In genomic region chrX:48071986-48072605, GRCh38 we compare ENCODE assay signal across 8 cellular contexts. TPM values are rescaled to one million over a fixed set of nuclear protein-coding genes. Genes with fewer than 3 reads are reported as not detected.
DNase-seq lines count a peak whose midpoint lies in the region; ATAC-seq and TF ChIP-seq lines count a peak whose summit lies in the region.

No MANE protein-coding gene starts in this region.

- H3K36me3 ChIP-seq in IMR-90 (ENCODE audit: control insufficient read depth, insufficient read depth, low read length) (no peaks in the 10 kb centered on the region), HAP-1 (replicated peaks) (no peaks in the 10 kb centered on the region)

- H3K9ac ChIP-seq in IMR-90 (ENCODE audit: low read depth, low read length), result no peak overlapping the region

- H3K9me1 ChIP-seq in IMR-90 (ENCODE audit: insufficient read depth, low read length), result no peaks in the 10 kb centered on the region

- DNase-seq in IMR-90 (no peak), choroid plexus epithelial cell (ENCODE audit: low read depth) (no peak), naive B cell (no peak), HAP-1 (ENCODE audit: low spot score in 2 of 2) (no peak), SKM-1 treated with dmso at 0.1 percent for 144 hours (lab: John Stamatoyannopoulos, UW; ENCODE audit: unreplicated experiment) (no peak), GM19240 (ENCODE audit: insufficient read length, low spot score) (no peak)

- H2AK9ac ChIP-seq in IMR-90 (replicated peaks; ENCODE audit: low read depth, low read length, poor library complexity), result no peak overlapping the region

- H2AK5ac ChIP-seq in IMR-90 (ENCODE audit: low read depth, low read length), result no peak overlapping the region

- no peak overlapping the region for H2BK20ac ChIP-seq in IMR-90 (ENCODE audit: low read depth, low read length)

- no peak overlapping the region for H2BK120ac ChIP-seq in IMR-90 (ENCODE audit: low read depth, low read length)

- H3K14ac ChIP-seq in IMR-90 (replicated peaks; ENCODE audit: low read depth, low read length), result no peak overlapping the region

- no peak for TF ChIP-seq RAD21 in IMR-90 (IDR thresholded peaks at IDR 0.05; ENCODE audit: low read length)

- no peak overlapping the region for H3K4ac ChIP-seq in IMR-90 (ENCODE audit: low read depth, low read length)

- H3K23ac ChIP-seq in IMR-90 (ENCODE audit: low read depth, low read length), result no peak overlapping the region

- H3K27me3 ChIP-seq in IMR-90 (ENCODE audit: control insufficient read depth, insufficient read depth, low read length) (no peaks in the 10 kb centered on the region; the same call in 1 of the 2 replicates), HAP-1 (ENCODE audit: low read depth) (no peaks in the 10 kb centered on the region)

- peaks cover 17 to 28% (median 25%) of the 10 kb centered on the region in 3 donors for H3K4me1 Mint-ChIP-seq in naive B cell

- H3K18ac ChIP-seq in IMR-90 (ENCODE audit: low read depth, low read length), result no peak overlapping the region

- H3K4me3 ChIP-seq in IMR-90 (ENCODE audit: insufficient read depth, low read depth, low read length) (peak overlapping the region; percentile 83), choroid plexus epithelial cell (ENCODE audit: low read depth, low read length) (peak overlapping the region; percentile 71), HAP-1 (no peak overlapping the region)

- no peaks in the 10 kb centered on the region for H3K27me3 Mint-ChIP-seq in naive B cell

- peak overlapping the region; percentile 87 to 98 (median 94) for H3K4me3 Mint-ChIP-seq in naive B cell

- peak overlapping the region; percentile 93 for H2AFZ ChIP-seq in IMR-90 (replicated peaks; ENCODE audit: low read length, poor library complexity)

- no peak overlapping the region for H4K5ac ChIP-seq in IMR-90 (ENCODE audit: low read depth, low read length)

- no TSS peak for BruUV-seq in IMR-90 (replicated peaks; lab: Mats Ljungman, UMichigan)

- WGBS in IMR-90 (ENCODE audit: extremely low coverage in 2 of 2, insufficient read length in 1 of 2), 2 experiments, result 52% methylated on average over 3 of the region's 9 CpGs; no CpG with 5 or more reads in 1 of the 2 experiments

- H3K27ac ChIP-seq in 22Rv1 (peak overlapping the region; percentile 64), IMR-90 (ENCODE audit: insufficient read depth, low read length) (no peak overlapping the region)

- POLR2A ChIA-PET in IMR-90 (lab: Charles Lee; ENCODE audit: unreplicated experiment), result no interaction called here

- H4K20me1 ChIP-seq in IMR-90 (ENCODE audit: insufficient read depth, low read length), result no peaks in the 10 kb centered on the region

- H3K27ac Mint-ChIP-seq in naive B cell, result peak overlapping the region; percentile 88 to 98 (median 97)

- H3K36me3 Mint-ChIP-seq in naive B cell, result no peaks in the 10 kb centered on the region

- no peak overlapping the region for H3K56ac ChIP-seq in IMR-90 (ENCODE audit: extremely low read depth, insufficient read depth, low read length)

- no peak overlapping the region for H2BK5ac ChIP-seq in IMR-90 (ENCODE audit: low read depth, low read length, poor library complexity, severe bottlenecking)

- no peaks in the 10 kb centered on the region for H3K79me1 ChIP-seq in IMR-90 (ENCODE audit: low read depth in 1 of 2, low read length in 2 of 2)

- H3K9me3 ChIP-seq in IMR-90 (ENCODE audit: control insufficient read depth, insufficient read depth, low read length) (no peaks in the 10 kb centered on the region), HAP-1 (no peaks in the 10 kb centered on the region)

- intact Hi-C loops in IMR-90 (cut with micrococcal nuclease), result no loop called here

- H3K4me2 ChIP-seq in IMR-90 (ENCODE audit: low read depth, low read length), result no peak overlapping the region

- TF ChIP-seq CTCF in 22Rv1 (IDR thresholded peaks at IDR 0.05), result no peak
- no peak for TF ChIP-seq CTCF in IMR-90 (conservative IDR thresholded peaks at IDR 0.05; ENCODE audit: low read depth, low read length)
- TF ChIP-seq CTCF in choroid plexus epithelial cell (conservative IDR thresholded peaks at IDR 0.05; ENCODE audit: low read depth, low read length), result no peak

- in situ Hi-C loops in IMR-90 (cut with MboI; ENCODE audit: low sequenced_read_pairs) (no loop called here), HAP-1 (cut with MboI; ENCODE audit: low sequenced_read_pairs) (no loop called here)

- H2BK15ac ChIP-seq in IMR-90 (ENCODE audit: low read depth, low read length), result no peak overlapping the region

- H4K8ac ChIP-seq in IMR-90 (ENCODE audit: low read depth in 2 of 2, low read length in 2 of 2), result peak overlapping the region in 1 of 2 experiments; percentile 94; a peak in 1 of 4 replicates

- H4K91ac ChIP-seq in IMR-90 (ENCODE audit: insufficient read depth, low read depth, low read length), result no peak overlapping the region

- H3K4me1 ChIP-seq in IMR-90 (ENCODE audit: control insufficient read depth, insufficient read depth, low read length), result no peaks in the 10 kb centered on the region
- no peaks in the 10 kb centered on the region for H3K4me1 ChIP-seq in HAP-1

- ATAC-seq in IMR-90 (ENCODE audit: low read depth) (no peak), naive B cell (ENCODE audit: low read depth in 2 of 2) (no peak), HG03097 (IDR thresholded peaks at IDR 0.05; ENCODE audit: low FRiP score, unreplicated experiment) (no peak)

- CTCF ChIA-PET in IMR-90 (lab: Yijun Ruan, JAX), result no interaction called here

- peaks cover 0 to 3% (median 0%) of the 10 kb centered on the region in 7 donors for H3K9me3 Mint-ChIP-seq in naive B cell

- no peak for TF ChIP-seq POLR2A in IMR-90 (IDR thresholded peaks at IDR 0.05; ENCODE audit: low read depth, low read length)

- dilution Hi-C loops in IMR-90 (cut with HindIII; ENCODE audit: low sequenced_read_pairs, unreplicated experiment), result no loop called here

TF ChIP-seq in IMR-90, 13 proteins besides CTCF, POLR2A, EP300 and RAD21:
- no peak for TF ChIP-seq FOS (IDR thresholded peaks at IDR 0.05; ENCODE audit: low read depth, low read length)
- no peak for TF ChIP-seq MAZ (IDR thresholded peaks at IDR 0.05; ENCODE audit: borderline replicate concordance, low read depth, low read length)
- TF ChIP-seq BHLHE40 (IDR thresholded peaks at IDR 0.05; ENCODE audit: low read depth, low read length), result no peak
- no peak for TF ChIP-seq NFE2L2 (IDR thresholded peaks at IDR 0.05; ENCODE audit: low read depth, low read length)
- no peak for TF ChIP-seq RFX5 (IDR thresholded peaks at IDR 0.05; ENCODE audit: low read depth, low read length)
- TF ChIP-seq CEBPB (IDR thresholded peaks at IDR 0.05; ENCODE audit: low read depth, low read length), result no peak

RNA-seq across cellular contexts. Expression of gene ZNF630, which starts 0.7 kb away (rescaled TPM):
- total RNA-seq in IMR-90 (2012; rRNA removed), result 0.28 and 0.54 TPM in 2 replicates
- polyA plus RNA-seq in IMR-90 (2012; rRNA removed), result 0.24 TPM in 2 replicates
- polyA plus RNA-seq in IMR-90 (2012; cell fraction: cytosol; rRNA removed), result 0.02 and 0.16 TPM in 2 replicates
- 0.20 and 1.1 TPM in 2 replicates for polyA plus RNA-seq in IMR-90 (2012; cell fraction: nucleus; rRNA removed; ENCODE audit: low replicate concordance)
- 1 to 10 TPM in 5 of 6 donors, under 1 TPM in 1; 0.87 to 4.8 (median 2.9) TPM for polyA plus RNA-seq in naive B cell (ENCODE audit: low read depth in 6 of 6)

RNA-seq across cellular contexts. Expression of gene SPACA5B, which starts 58.3 kb away (rescaled TPM):
- total RNA-seq in IMR-90 (2012; rRNA removed), result not detected in 2 replicates
- polyA plus RNA-seq in IMR-90 (2012; rRNA removed), result not detected in 2 replicates
- polyA plus RNA-seq in IMR-90 (2012; cell fraction: cytosol; rRNA removed), result not detected in 2 replicates
- polyA plus RNA-seq in IMR-90 (2012; cell fraction: nucleus; rRNA removed; ENCODE audit: low replicate concordance), result not detected in 2 replicates
- not detected for polyA plus RNA-seq in naive B cell (ENCODE audit: low read depth in 6 of 6)
